ENCODE assay signal across 18 cellular contexts in genomic region chr1:116821763-116822162, GRCh38.
"Had no signal": no experiment of that assay in that cellular context is flagged by ENCODE, and none has a peak within 500 bp of the region (broad histone marks: within the 10 kb centered on the region; RNA-seq: fewer than 3 reads in every experiment).

No MANE protein-coding gene starts in this region.

- H3K27ac ChIP-seq: RWPE1, SJCRH30 had no signal

- DNase-seq: Karpas-422, KG1, MM.1S, NCI-H1092 treated with DMSO at 0.1 percent for 48 hours, NCI-H1417, NCI-H1436 treated with DMSO at 0.1 percent for 48 hours, NCI-H1694, NCI-H187 treated with DMSO at 0.1 percent for 48 hours, NCI-H2029 treated with DMSO at 0.1 percent for 48 hours, NCI-H2107, NCI-H2227 treated with DMSO at 0.1 percent for 48 hours, NCI-H524, NCI-H69, NCI-H774, SHP77 treated with DMSO at 0.1 percent for 48 hours, SJCRH30 had no signal

- H3K9me3 ChIP-seq: SJCRH30 had no signal

- ATAC-seq: SK-N-SH treated with all-trans-retinoic acid at 6 μM for 48 hours had no signal

- H3K27me3 ChIP-seq: SJCRH30 had no signal

- H3K36me3 ChIP-seq: SJCRH30 had no signal

- H3K4me3 ChIP-seq: SJCRH30 had no signal
